ENCODE assay signal across 16 cellular contexts in genomic region chr1:74611887-74612286, GRCh38.
DNase-seq lines count a peak whose midpoint lies in the region; ATAC-seq, FAIRE-seq and TF ChIP-seq lines count a peak whose summit lies in the region.
"Had no signal": no experiment of that assay in that cellular context is flagged by ENCODE, and none has a peak within 500 bp of the region (broad histone marks: within the 10 kb centered on the region; RNA-seq: fewer than 3 reads in every experiment).

No MANE protein-coding gene starts in this region.

- no peak for TF ChIP-seq RAD21 in HepG2 (CRISPR knock-in tag; IDR thresholded peaks at IDR 0.05)

- POLR2A ChIA-PET in HepG2 (lab: Yijun Ruan, JAX) (no interaction called here), Caco-2 (lab: Charles Lee) (no interaction called here)

- peak overlapping the region; percentile 61 for H3K4me2 ChIP-seq in KMS-11
- H3K4me2 ChIP-seq in HepG2 (ENCODE audit: low read depth, low read length) = no peak overlapping the region

- peak; percentile 42 for DNase-seq in GM12865 (ENCODE audit: low read depth)
- peak; percentile 5 for DNase-seq in adipocyte (ENCODE audit: low read depth)
- no peak for DNase-seq in omental fat pad (ENCODE audit: low spot score)
- DNase-seq in activated CD4-positive, alpha-beta T cell treated with anti-CD3 and anti-CD28 coated beads for 48 hours = no peak
- no peak for DNase-seq in HepG2 (ENCODE audit: low spot score)
- DNase-seq in Caco-2 = no peak
- DNase-seq: C1 segment of cervical spinal cord; CD4-positive, alpha-beta T cell; DND-41; GDM1; HCEC 1CT; HFFc6 had no signal

- H3K27me3 ChIP-seq in KMS-11 (ENCODE audit: insufficient read depth, low read depth) (no peaks in the 10 kb centered on the region), adipocyte (replicated peaks; ENCODE audit: control insufficient read depth, insufficient read depth, low read length) (no peaks in the 10 kb centered on the region), HepG2 (ENCODE audit: control insufficient read depth in 1 of 2, insufficient read depth in 2 of 2, low read length in 2 of 2) (no peaks in the 10 kb centered on the region), Caco-2 (replicated peaks; ENCODE audit: control insufficient read depth, insufficient read depth, low read length) (no peaks in the 10 kb centered on the region)

- H3K36me3 ChIP-seq in KMS-11 (ENCODE audit: insufficient read depth) (no peaks in the 10 kb centered on the region), adipocyte (ENCODE audit: control insufficient read depth, insufficient read depth, low read length, severe bottlenecking) (no peaks in the 10 kb centered on the region), HepG2 (replicated peaks in 1 of 2; ENCODE audit: control insufficient read depth in 1 of 2, insufficient read depth in 2 of 2, low read length in 2 of 2) (no peaks in the 10 kb centered on the region), Caco-2 (ENCODE audit: control insufficient read depth, insufficient read depth, low read length) (no peaks in the 10 kb centered on the region)

- TF ChIP-seq POLR2A in HepG2 (IDR thresholded peaks at IDR 0.05; ENCODE audit: insufficient read depth in 1 of 2, low read depth in 2 of 2, low read length in 2 of 2) = no peak

- no peaks in the 10 kb centered on the region for H3K27me3 Mint-ChIP-seq in Caco-2 (ENCODE audit: insufficient read depth, unreplicated experiment)
- H3K27me3 Mint-ChIP-seq: CD4-positive, alpha-beta T cell had no signal

- no peaks in the 10 kb centered on the region for H3K4me1 Mint-ChIP-seq in Caco-2 (ENCODE audit: low read depth, unreplicated experiment)
- H3K4me1 Mint-ChIP-seq: B cell had no signal

- no peaks in the 10 kb centered on the region for H3K36me3 Mint-ChIP-seq in Caco-2 (ENCODE audit: insufficient read depth, unreplicated experiment)

- H3K4me3 ChIP-seq in GM12865 (ENCODE audit: low read depth, low read length) (no peak overlapping the region), KMS-11 (IDR thresholded peaks at IDR 0.05; ENCODE audit: insufficient read depth, low read depth, low read length) (no peak overlapping the region), adipocyte (ENCODE audit: low read length) (no peak overlapping the region), HepG2 (replicated peaks in 1 of 3; ENCODE audit: insufficient read depth in 1 of 3, low read depth in 2 of 3, low read length in 3 of 3) (no peak overlapping the region), Caco-2 (ENCODE audit: low read depth, low read length) (no peak overlapping the region)

- no peaks in the 10 kb centered on the region for H4K20me1 ChIP-seq in KMS-11 (ENCODE audit: insufficient read depth)
- no peaks in the 10 kb centered on the region for H4K20me1 ChIP-seq in HepG2 (ENCODE audit: insufficient read depth, low read length)

- no peak overlapping the region for H3K4me3 Mint-ChIP-seq in Caco-2 (ENCODE audit: unreplicated experiment)
- H3K4me3 Mint-ChIP-seq: B cell; CD4-positive, alpha-beta T cell; HFFc6 had no signal

- H3K79me2 ChIP-seq in KMS-11 (ENCODE audit: insufficient read depth, low read depth) = no peaks in the 10 kb centered on the region
- no peaks in the 10 kb centered on the region for H3K79me2 ChIP-seq in HepG2 (ENCODE audit: insufficient read depth, low read length)

- CTCF ChIA-PET in HepG2 (lab: Yijun Ruan, JAX; ENCODE audit: low intra/inter-chr PET ratio, low total read pairs) (no interaction called here), Caco-2 (lab: Charles Lee) (no interaction called here)

- FAIRE-seq in HepG2 (lab: Jason Lieb, UNC) = no peak
- FAIRE-seq: A204.1, GM19239 had no signal

- H3K9ac ChIP-seq in KMS-11 (peak overlapping the region; percentile 33; the same call in 1 of the 2 replicates), adipocyte (ENCODE audit: low read length) (no peak overlapping the region), HepG2 (ENCODE audit: insufficient read depth, low read depth, low read length) (no peak overlapping the region)

- in situ Hi-C loops in HepG2 (cut with HindIII; ENCODE audit: extremely low pct_ligation_motif_present, low pct_unique_long_range_greater_than_20kb) = no loop called here

- intact Hi-C loops in HepG2 (cut with micrococcal nuclease; ENCODE audit: unreplicated experiment) (no loop called here), Caco-2 (cut with micrococcal nuclease; ENCODE audit: unreplicated experiment) (no loop called here)

- no TSS peak for BruUV-seq in HepG2 (replicated peaks; lab: Mats Ljungman, UMichigan)
- BruUV-seq in Caco-2 (replicated peaks; lab: Mats Ljungman, UMichigan) = no TSS peak

- TF ChIP-seq EP300 in HepG2 (IDR thresholded peaks at IDR 0.05; ENCODE audit: low read depth in 2 of 2, low read length in 2 of 2) = no peak
- no peak for TF ChIP-seq EP300 in HepG2 (CRISPR knock-in tag; IDR thresholded peaks at IDR 0.05; ENCODE audit: borderline replicate concordance)

- H3K27ac Mint-ChIP-seq in Caco-2 (ENCODE audit: unreplicated experiment) = no peak overlapping the region
- H3K27ac Mint-ChIP-seq: B cell; CD4-positive, alpha-beta T cell; HFFc6 had no signal

- 3% methylated on average over 2 of the region's 2 CpGs for WGBS in HepG2 (ENCODE audit: low lambda C conversion rate)

- H3K9me3 ChIP-seq in adipocyte (ENCODE audit: control insufficient read depth, low read length) (no peaks in the 10 kb centered on the region), HepG2 (ENCODE audit: low read length) (no peaks in the 10 kb centered on the region), Caco-2 (no peaks in the 10 kb centered on the region)

- peak overlapping the region; percentile 55 for H2AFZ ChIP-seq in KMS-11 (ENCODE audit: low read depth)
- H2AFZ ChIP-seq in HepG2 (ENCODE audit: low read length) = no peak overlapping the region

- no peaks in the 10 kb centered on the region for H3K9me3 Mint-ChIP-seq in Caco-2 (ENCODE audit: unreplicated experiment)
- H3K9me3 Mint-ChIP-seq: CD4-positive, alpha-beta T cell; HFFc6 had no signal

- ATAC-seq in omental fat pad (ENCODE audit: low FRiP score) (peak; percentile 32), HepG2 (no peak)

- H3K27ac ChIP-seq in KMS-11 (peak overlapping the region; percentile 85), HepG2 (ENCODE audit: extremely low read length, insufficient read depth, low read length) (no peak overlapping the region)

- H3K4me1 ChIP-seq in KMS-11 (ENCODE audit: low read depth, poor library complexity, severe bottlenecking) (peaks cover 54% of the 10 kb centered on the region), adipocyte (ENCODE audit: control insufficient read depth, insufficient read depth, low read length) (no peaks in the 10 kb centered on the region), HepG2 (ENCODE audit: insufficient read depth, low read length) (no peaks in the 10 kb centered on the region), Caco-2 (no peaks in the 10 kb centered on the region)

- TF ChIP-seq CTCF in GM12865 (IDR thresholded peaks at IDR 0.05; ENCODE audit: insufficient read depth, low read depth, low read length, missing control alignments) (no peak), KMS-11 (conservative IDR thresholded peaks at IDR 0.05; ENCODE audit: low read depth, low read length) (no peak), omental fat pad (IDR thresholded peaks at IDR 0.05) (no peak), HepG2 (CRISPR knock-in tag; IDR thresholded peaks at IDR 0.05) (no peak), Caco-2 (IDR thresholded peaks at IDR 0.05; ENCODE audit: insufficient read depth in 1 of 2, low read depth in 1 of 2, low read length in 1 of 2, severe bottlenecking in 1 of 2, unreplicated experiment in 1 of 2) (no peak)

TF ChIP-seq in HepG2, 621 proteins besides CTCF, POLR2A, EP300 and RAD21:
- no peak for TF ChIP-seq KDM1A (CRISPR knock-in tag; IDR thresholded peaks at IDR 0.05)
- no peak for TF ChIP-seq SNRNP70 (IDR thresholded peaks at IDR 0.05; ENCODE audit: low read depth, low read length)
- no peak for TF ChIP-seq KLF16 (CRISPR knock-in tag; IDR thresholded peaks at IDR 0.05)
- TF ChIP-seq DPF2 (CRISPR knock-in tag; IDR thresholded peaks at IDR 0.05; ENCODE audit: borderline replicate concordance, low read depth) = no peak
- TF ChIP-seq KDM4B (CRISPR knock-in tag; IDR thresholded peaks at IDR 0.05) = no peak
- no peak for TF ChIP-seq FOXO4 (CRISPR knock-in tag; conservative IDR thresholded peaks at IDR 0.05)
- TF ChIP-seq NFYB (CRISPR knock-in tag; IDR thresholded peaks at IDR 0.05) = no peak
- no peak for TF ChIP-seq SP2 (CRISPR knock-in tag; IDR thresholded peaks at IDR 0.05)

Comparison
In these comparisons a context has a peak if more than half of its experiments do, and no peak if none do; other contexts are left out.
1. DNase-seq: peak in GM12865 (single experiment) and adipocyte (single experiment); none in omental fat pad (single experiment), activated CD4-positive, alpha-beta T cell treated with anti-CD3 and anti-CD28 coated beads for 48 hours (single experiment), HepG2 (single experiment) and Caco-2 (0 of 2).